19 cellular contexts compared by ENCODE assay signal in genomic region chr7:66178258-66178657, GRCh38. TPM values are rescaled to one million over a fixed set of nuclear protein-coding genes. Genes with fewer than 3 reads are reported as not detected.
DNase-seq lines count a peak whose midpoint lies in the region; ATAC-seq, FAIRE-seq and TF ChIP-seq lines count a peak whose summit lies in the region.
"Had no signal": no experiment of that assay in that cellular context is flagged by ENCODE, and none has a peak within 500 bp of the region (broad histone marks: within the 10 kb centered on the region; RNA-seq: fewer than 3 reads in every experiment).

No MANE protein-coding gene starts in this region.

- POLR2A ChIA-PET in HepG2 (lab: Yijun Ruan, JAX), result no interaction called here
- POLR2A ChIA-PET in K562 (lab: Yijun Ruan, JAX), result no interaction called here

- no peaks in the 10 kb centered on the region for H3K9me1 ChIP-seq in K562 (ENCODE audit: control insufficient read depth, insufficient read depth, low read length)

- FAIRE-seq in HepG2 (lab: Jason Lieb, UNC), result no peak
- FAIRE-seq in K562 (lab: Jason Lieb, UNC), result no peak
- FAIRE-seq: GM12892, GM19239 had no signal

- CTCF ChIA-PET in HepG2 (lab: Yijun Ruan, JAX; ENCODE audit: low intra/inter-chr PET ratio, low total read pairs) (no interaction called here), K562 (lab: Yijun Ruan, JAX; ENCODE audit: low intra/inter-chr PET ratio) (no interaction called here)

- intact Hi-C loops in HepG2 (cut with micrococcal nuclease; ENCODE audit: unreplicated experiment) (no loop called here), right lobe of liver (cut with DNase I) (no loop called here), K562 (cut with micrococcal nuclease) (no loop called here)

- H2AFZ ChIP-seq in HepG2 (ENCODE audit: low read length) (no peak overlapping the region), K562 (ENCODE audit: low read depth, low read length) (no peak overlapping the region)
- H2AFZ ChIP-seq: GM23248 had no signal

- H3K79me2 ChIP-seq in HepG2 (ENCODE audit: insufficient read depth, low read length) (no peaks in the 10 kb centered on the region), K562 (ENCODE audit: control insufficient read depth, insufficient read depth, low read length) (no peaks in the 10 kb centered on the region)

- TF ChIP-seq RAD21 in HepG2 (CRISPR knock-in tag; IDR thresholded peaks at IDR 0.05), result no peak
- TF ChIP-seq RAD21 in Ishikawa (IDR thresholded peaks at IDR 0.05; ENCODE audit: low read depth), result no peak
- TF ChIP-seq RAD21 in K562 (CRISPR knock-in tag; conservative IDR thresholded peaks at IDR 0.05 in 1 of 2, IDR thresholded peaks at IDR 0.05 in 1 of 2), result no peak

- ATAC-seq in HepG2, result no peak
- ATAC-seq in right lobe of liver, result no peak
- ATAC-seq in K562, result no peak
- no peak for ATAC-seq in foreskin keratinocyte
- ATAC-seq: CD8-positive, alpha-beta T cell; HCT116 had no signal

- TF ChIP-seq CTCF in HepG2 (CRISPR knock-in tag; IDR thresholded peaks at IDR 0.05) (no peak), right lobe of liver (IDR thresholded peaks at IDR 0.05) (no peak), K562 (IDR thresholded peaks at IDR 0.05 in 2 of 3, conservative IDR thresholded peaks at IDR 0.05 in 1 of 3; ENCODE audit: insufficient read depth in 2 of 3, low read depth in 1 of 3, low read length in 3 of 3) (no peak), foreskin keratinocyte (conservative IDR thresholded peaks at IDR 0.05) (no peak)

- WGBS in HepG2 (ENCODE audit: low lambda C conversion rate), result 33% methylated on average over 1 of the region's 2 CpGs
- 100% methylated on average over 2 of the region's 2 CpGs for WGBS in right lobe of liver (ENCODE audit: insufficient coverage, low coverage, low lambda C conversion rate, missing lambda C conversion rate)
- 14% methylated on average over 2 of the region's 2 CpGs for WGBS in K562 (ENCODE audit: insufficient coverage, low coverage, missing lambda C conversion rate)

- H3K27me3 ChIP-seq in HepG2 (ENCODE audit: control insufficient read depth in 1 of 2, insufficient read depth in 2 of 2, low read length in 2 of 2), result peaks cover 0 to 2% of the 10 kb centered on the region in 2 experiments; a peak in 1 of 5 replicates
- H3K27me3 ChIP-seq in right lobe of liver, result no peaks in the 10 kb centered on the region
- H3K27me3 ChIP-seq in K562 (ENCODE audit: control insufficient read depth in 2 of 2, insufficient read depth in 2 of 2, low read length in 2 of 2), result peaks cover 8 to 28% of the 10 kb centered on the region in 2 experiments; a peak in 4 of 5 replicates
- H3K27me3 ChIP-seq in foreskin keratinocyte, result no peaks in the 10 kb centered on the region
- H3K27me3 ChIP-seq: BLaER1 had no signal

- H3K36me3 ChIP-seq in HepG2 (replicated peaks in 1 of 2; ENCODE audit: control insufficient read depth in 1 of 2, insufficient read depth in 2 of 2, low read length in 2 of 2), result no peaks in the 10 kb centered on the region
- H3K36me3 ChIP-seq in right lobe of liver, result no peaks in the 10 kb centered on the region
- H3K36me3 ChIP-seq in K562 (ENCODE audit: control insufficient read depth, insufficient read depth, low read length), result no peaks in the 10 kb centered on the region
- H3K36me3 ChIP-seq: BLaER1 had no signal

- H3K9me3 ChIP-seq in HepG2 (ENCODE audit: low read length) (no peaks in the 10 kb centered on the region), right lobe of liver (no peaks in the 10 kb centered on the region), K562 (replicated peaks; ENCODE audit: control insufficient read depth, insufficient read depth, low read depth, low read length) (0 out of 2 replicates have a peak, but pooled peaks cover 3% of the 10 kb centered on the region)

- DNase-seq in HepG2 (ENCODE audit: low spot score), result no peak
- no peak for DNase-seq in right lobe of liver
- no peak for DNase-seq in K562 (ENCODE audit: extremely low read depth in 1 of 4, low spot score in 3 of 4)
- DNase-seq in HuH-7.5 (ENCODE audit: low spot score), result no peak
- DNase-seq in foreskin keratinocyte, result no peak
- DNase-seq: Caco-2; CD4-positive, CD25-positive, alpha-beta regulatory T cell; CD8-positive, alpha-beta T cell; DMS153; DMS79 treated with DMSO at 0.1 percent for 48 hours; GF-D8; GM23248; H9 had no signal

- H3K9ac ChIP-seq in HepG2 (ENCODE audit: insufficient read depth, low read depth, low read length) (no peak overlapping the region), K562 (ENCODE audit: insufficient read depth in 1 of 2, low read depth in 2 of 2, low read length in 2 of 2) (no peak overlapping the region)
- H3K9ac ChIP-seq: BLaER1, GM23248 had no signal

- TF ChIP-seq POLR2A in HepG2 (IDR thresholded peaks at IDR 0.05; ENCODE audit: insufficient read depth in 1 of 2, low read depth in 2 of 2, low read length in 2 of 2), result no peak
- TF ChIP-seq POLR2A in right lobe of liver (IDR thresholded peaks at IDR 0.05), result no peak
- TF ChIP-seq POLR2A in K562 (conservative IDR thresholded peaks at IDR 0.05), result no peak

- H3K4me1 ChIP-seq in HepG2 (ENCODE audit: insufficient read depth, low read length), result peaks cover 19% of the 10 kb centered on the region
- peaks cover 0 to 4% (median 0%) of the 10 kb centered on the region in 4 donors for H3K4me1 ChIP-seq in right lobe of liver
- H3K4me1 ChIP-seq in K562 (replicated peaks in 1 of 2; ENCODE audit: control insufficient read depth in 2 of 2, insufficient read depth in 2 of 2, low read length in 2 of 2), result no peaks in the 10 kb centered on the region
- H3K4me1 ChIP-seq in foreskin keratinocyte, result no peaks in the 10 kb centered on the region
- H3K4me1 ChIP-seq: BLaER1, Caco-2 had no signal

- in situ Hi-C loops in HepG2 (cut with HindIII; ENCODE audit: extremely low pct_ligation_motif_present, low pct_unique_long_range_greater_than_20kb), result no loop called here
- in situ Hi-C loops in K562 (cut with MboI), result no loop called here

- H3K27ac ChIP-seq in HepG2 (ENCODE audit: extremely low read length, insufficient read depth, low read length) (no peak overlapping the region), right lobe of liver (no peak overlapping the region), K562 (ENCODE audit: extremely low read depth, low read depth, low read length) (no peak overlapping the region), foreskin keratinocyte (no peak overlapping the region)
- H3K27ac ChIP-seq: BLaER1, C4-2B, GM23248 had no signal

- H3K4me3 ChIP-seq in HepG2 (replicated peaks in 1 of 3; ENCODE audit: insufficient read depth in 1 of 3, low read depth in 2 of 3, low read length in 3 of 3) (no peak overlapping the region), right lobe of liver (no peak overlapping the region), K562 (no peak overlapping the region)
- H3K4me3 ChIP-seq: BLaER1, GM23248 had no signal

- BruUV-seq in HepG2 (replicated peaks; lab: Mats Ljungman, UMichigan) (no TSS peak), K562 (replicated peaks; lab: Mats Ljungman, UMichigan) (no TSS peak)

- H3K4me2 ChIP-seq in HepG2 (ENCODE audit: low read depth, low read length) (no peak overlapping the region), K562 (ENCODE audit: insufficient read depth, low read length) (no peak overlapping the region)
- H3K4me2 ChIP-seq: BLaER1 had no signal

- TF ChIP-seq EP300 in HepG2 (IDR thresholded peaks at IDR 0.05; ENCODE audit: low read depth in 2 of 2, low read length in 2 of 2), result no peak
- TF ChIP-seq EP300 in HepG2 (CRISPR knock-in tag; IDR thresholded peaks at IDR 0.05; ENCODE audit: borderline replicate concordance), result no peak
- TF ChIP-seq EP300 in Ishikawa (IDR thresholded peaks at IDR 0.05; ENCODE audit: borderline replicate concordance), result no peak
- no peak for TF ChIP-seq EP300 in K562 (IDR thresholded peaks at IDR 0.05; ENCODE audit: low read length)

- H4K20me1 ChIP-seq in HepG2 (ENCODE audit: insufficient read depth, low read length), result no peaks in the 10 kb centered on the region
- no peaks in the 10 kb centered on the region for H4K20me1 ChIP-seq in K562 (replicated peaks; ENCODE audit: control insufficient read depth, insufficient read depth, low read length)
- H4K20me1 ChIP-seq: BLaER1 had no signal

RNA-seq across cellular contexts. Expression of gene TPST1, which starts 26.9 kb away (rescaled TPM):
- total RNA-seq in HepG2 (2016; rRNA removed; fragmentation: Illumina TruSeq; extraction: Trizol) (11.8 and 24.3 TPM in 2 replicates), right lobe of liver (10 to 100 TPM; 18.0 to 40.5 (median 26.3) TPM), K562 (2014; rRNA removed) (0.41 and 0.49 TPM in 2 replicates), K562 (2014; rRNA removed; fragmentation: Illumina TruSeq; extraction: Trizol) (0.65 and 1.0 TPM in 2 replicates), K562 (2015; rRNA removed; fragmentation: Illumina TruSeq; extraction: Trizol) (0.34 and 0.43 TPM in 2 replicates), K562 (2021) (0.53 and 1.0 TPM in 2 replicates), foreskin keratinocyte (28.2 and 48.2 TPM in 2 replicates)
- 45.8 and 49.7 TPM in 2 replicates for total RNA-seq in HepG2 (2016; cell fraction: cytosol; rRNA removed; fragmentation: Illumina TruSeq; extraction: Trizol; ENCODE audit: low read depth)
- total RNA-seq in HepG2 (2016; cell fraction: insoluble cytoplasmic fraction; rRNA removed; fragmentation: Illumina TruSeq; extraction: Trizol), result 14.5 and 23.4 TPM in 2 replicates
- 29.0 and 32.2 TPM in 2 replicates for total RNA-seq in HepG2 (2016; cell fraction: membrane; rRNA removed; fragmentation: Illumina TruSeq; extraction: Trizol)
- 32.2 and 33.4 TPM in 2 replicates for total RNA-seq in HepG2 (2016; cell fraction: nucleus; rRNA removed; fragmentation: Illumina TruSeq; extraction: Trizol)
- polyA plus RNA-seq in HepG2 (2011; rRNA removed) (34.1 and 35.0 TPM in 2 replicates), K562 (2011; rRNA removed) (1.5 and 2.2 TPM in 2 replicates), K562 (2014; fragmentation: Illumina TruSeq; extraction: Trizol) (0.58 and 0.76 TPM in 2 replicates), K562 (2014; fragmentation: Nextera tagmentation; extraction: Ambion mirVana) (under 1 TPM; 0.15 to 0.30 TPM), K562 (2014; rRNA removed) (1.2 and 2.8 TPM in 2 replicates), foreskin keratinocyte (25.2 and 38.2 TPM in 2 replicates)
- 21.1 and 29.0 TPM in 2 replicates for polyA plus RNA-seq in HepG2 (2011; cell fraction: cytosol; rRNA removed)
- 14.9 and 16.8 TPM in 2 replicates for polyA plus RNA-seq in HepG2 (2011; cell fraction: nucleus; rRNA removed)
- 19.1 and 32.8 TPM in 2 replicates for polyA plus RNA-seq in HepG2 (2012)
- polyA plus RNA-seq in HepG2 (2016; cell fraction: cytosol; fragmentation: Illumina TruSeq; extraction: Trizol; ENCODE audit: low read depth), result 5.7 and 9.5 TPM in 2 replicates
- polyA plus RNA-seq in HepG2 (2016; cell fraction: insoluble cytoplasmic fraction; fragmentation: Illumina TruSeq; extraction: Trizol; ENCODE audit: low read depth), result 14.3 and 14.7 TPM in 2 replicates
- polyA plus RNA-seq in HepG2 (2016; cell fraction: membrane; fragmentation: Illumina TruSeq; extraction: Trizol; ENCODE audit: low read depth), result 11.2 and 15.8 TPM in 2 replicates
- 31.5 and 33.9 TPM in 2 replicates for polyA plus RNA-seq in HepG2 (2016; cell fraction: nucleus; fragmentation: Illumina TruSeq; extraction: Trizol; ENCODE audit: insufficient read depth, low read depth)
- 6.5 and 39.5 TPM in 2 replicates for polyA minus RNA-seq in HepG2 (2011; rRNA and poly(A)+ RNA removed; ENCODE audit: low replicate concordance)
- 26.0 and 29.6 TPM in 2 replicates for polyA minus RNA-seq in HepG2 (2011; cell fraction: cytosol; rRNA and poly(A)+ RNA removed)
- 66.4 and 75.1 TPM in 2 replicates for polyA minus RNA-seq in HepG2 (2011; cell fraction: nucleus; rRNA and poly(A)+ RNA removed)
- 14.2 and 17.0 TPM in 2 replicates for total RNA-seq in K562 (2011; cell fraction: chromatin; rRNA removed; ENCODE audit: low replicate concordance)
- total RNA-seq in K562 (2011; cell fraction: nucleolus; rRNA removed), result 6.0 and 9.9 TPM in 2 replicates
- 10.0 and 11.1 TPM in 2 replicates for total RNA-seq in K562 (2011; cell fraction: nucleoplasm; rRNA removed)
- 0.43 and 0.63 TPM in 2 replicates for polyA plus RNA-seq in K562 (2011; cell fraction: cytosol; rRNA removed)
- polyA plus RNA-seq in K562 (2011; cell fraction: nucleus; rRNA removed), result 0.70 and 1.3 TPM in 2 replicates
- polyA plus RNA-seq in K562 (2012), result 0.35 and 0.58 TPM in 2 replicates
- polyA minus RNA-seq in K562 (2011; rRNA and poly(A)+ RNA removed), result 3.7 and 4.8 TPM in 2 replicates
- 1.0 and 1.9 TPM in 2 replicates for polyA minus RNA-seq in K562 (2011; cell fraction: cytosol; rRNA and poly(A)+ RNA removed)
- 1.9 and 5.9 TPM in 2 replicates for polyA minus RNA-seq in K562 (2011; cell fraction: nucleus; rRNA and poly(A)+ RNA removed)

Comparison
In these comparisons a context has a peak if more than half of its experiments do, and no peak if none do; other contexts are left out.
1. Of the 241 proteins assayed by ChIP-seq in both HepG2 and K562: peak only in HepG2: none; only in K562: BHLHE40, CBX5, TFE3 and TRIM24; in both: RAD51 and ZNF121; in neither: 233; mixed calls (peak in some experiments, not most) for 2.